ENCODE assay signal across 18 cellular contexts in the genomic region with DNA sequence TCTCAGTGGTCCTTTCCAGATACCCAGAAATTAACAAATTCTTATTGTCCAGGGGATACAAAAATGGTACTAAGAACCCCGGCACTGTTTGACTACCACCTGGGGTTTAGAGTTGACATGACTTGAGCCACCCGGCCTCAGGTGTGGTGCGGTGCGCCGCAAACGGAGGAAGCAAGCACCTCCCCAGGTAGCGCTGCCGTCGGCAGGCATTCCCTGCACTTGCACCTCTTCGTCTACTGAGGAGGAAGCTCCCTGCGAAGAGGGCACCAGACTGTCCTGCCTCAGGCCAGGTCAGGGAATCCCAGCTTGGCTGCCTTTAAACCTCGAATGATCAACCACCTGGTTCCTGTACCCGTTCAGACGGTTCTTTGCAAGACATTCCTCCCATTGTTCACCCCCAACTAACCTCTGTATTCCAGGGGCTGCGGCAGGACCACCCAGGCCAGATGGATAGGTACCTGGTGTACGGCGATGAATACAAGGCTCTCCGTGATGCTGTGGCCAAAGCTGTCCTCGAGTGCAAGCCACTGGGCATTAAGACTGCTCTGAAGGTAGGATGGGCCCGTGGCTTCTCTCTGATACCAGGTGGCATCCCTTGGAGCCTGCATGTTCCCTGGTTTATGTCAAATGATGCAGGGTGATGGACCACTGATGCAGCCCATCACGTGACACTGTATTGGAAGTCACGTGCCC. TPM values are rescaled to one million over a fixed set of nuclear protein-coding genes. Genes with fewer than 3 reads are reported as not detected.
DNase-seq lines count a peak whose midpoint lies in the region; ATAC-seq, FAIRE-seq and TF ChIP-seq lines count a peak whose summit lies in the region.
"Had no signal": no experiment of that assay in that cellular context is flagged by ENCODE, and none has a peak within 500 bp of the region (broad histone marks: within the 10 kb centered on the region; RNA-seq: fewer than 3 reads in every experiment).

No MANE protein-coding gene starts in this region.

- H3K56ac ChIP-seq in H1 (replicated peaks; ENCODE audit: insufficient read length, low read depth, low read length): no peak overlapping the region

- no peak overlapping the region for H2BK5ac ChIP-seq in H1 (ENCODE audit: low read depth, low read length)

- H2BK15ac ChIP-seq in H1 (ENCODE audit: low read length): no peak overlapping the region

- no peaks in the 10 kb centered on the region for H3K27me3 Mint-ChIP-seq in activated T-cell treated with anti-CD3 and anti-CD28 coated beads, Interleukin-2, amount 50 U/mL, for 24 hours
- H3K27me3 Mint-ChIP-seq in activated T-cell treated with anti-CD3 and anti-CD28 coated beads, Interleukin-2, amount 50 U/mL, for 4 hours (ENCODE audit: low read depth): no peaks in the 10 kb centered on the region
- H3K27me3 Mint-ChIP-seq in T-helper 17 cell: no peaks in the 10 kb centered on the region

- POLR2A ChIA-PET in H1 (lab: Charles Lee; ENCODE audit: partially characterized antibody): no interaction called here

- no peak overlapping the region for H3K18ac ChIP-seq in H1 (ENCODE audit: extremely low read depth, low read length)

- H3K4me1 Mint-ChIP-seq in activated T-cell treated with anti-CD3 and anti-CD28 coated beads, Interleukin-2, amount 50 U/mL, for 24 hours (ENCODE audit: low read depth): no peaks in the 10 kb centered on the region
- no peaks in the 10 kb centered on the region for H3K4me1 Mint-ChIP-seq in activated T-cell treated with anti-CD3 and anti-CD28 coated beads, Interleukin-2, amount 50 U/mL, for 4 hours (ENCODE audit: low read depth)
- H3K4me1 Mint-ChIP-seq in T-helper 17 cell: peaks cover 2% of the 10 kb centered on the region
- H3K4me1 Mint-ChIP-seq: CD14-positive monocyte had no signal

- intact Hi-C loops in sigmoid colon (cut with DNase I): no loop called here

- TF ChIP-seq EP300 in H1 (IDR thresholded peaks at IDR 0.05; ENCODE audit: borderline replicate concordance in 1 of 2, low read depth in 2 of 2, low read length in 2 of 2) (no peak), sigmoid colon (IDR thresholded peaks at IDR 0.05) (no peak)

- no peaks in the 10 kb centered on the region for H3K9me3 ChIP-seq in T-helper 17 cell (ENCODE audit: control insufficient read depth, low read length, poor library complexity, severe bottlenecking)
- no peaks in the 10 kb centered on the region for H3K9me3 ChIP-seq in H1 (ENCODE audit: insufficient read depth in 2 of 2, low read depth in 1 of 2, low read length in 1 of 2)
- H3K9me3 ChIP-seq in sigmoid colon: no peaks in the 10 kb centered on the region
- H3K9me3 ChIP-seq: A549 had no signal

- H3K36me3 ChIP-seq in H1 (ENCODE audit: control insufficient read depth in 2 of 4, insufficient read depth in 4 of 4, low read length in 3 of 4): peaks cover 10 to 75% (median 38%) of the 10 kb centered on the region in 4 experiments
- peaks cover 33 to 100% (median 81%) of the 10 kb centered on the region in 4 donors for H3K36me3 ChIP-seq in sigmoid colon

- no peak overlapping the region for H3K9ac ChIP-seq in H1 (replicated peaks in 1 of 4; ENCODE audit: extremely low read depth in 1 of 4, low read depth in 3 of 4, low read length in 3 of 4)

- peak overlapping the region; percentile 78 for H3K27ac Mint-ChIP-seq in activated T-cell treated with anti-CD3 and anti-CD28 coated beads, Interleukin-2, amount 50 U/mL, for 24 hours
- peak overlapping the region; percentile 32 for H3K27ac Mint-ChIP-seq in T-helper 17 cell

- H3K27me3 ChIP-seq in H1 (replicated peaks in 1 of 4; ENCODE audit: control insufficient read depth in 3 of 4, extremely low read depth in 1 of 4, insufficient read depth in 3 of 4, low read length in 3 of 4): no peaks in the 10 kb centered on the region
- H3K27me3 ChIP-seq in sigmoid colon: no peaks in the 10 kb centered on the region

- no peaks in the 10 kb centered on the region for H3K79me1 ChIP-seq in H1 (ENCODE audit: low read depth, low read length)

- no peak overlapping the region for H3K23ac ChIP-seq in H1 (ENCODE audit: insufficient read length)

- H2BK120ac ChIP-seq in H1 (replicated peaks; ENCODE audit: low read depth, low read length): no peak overlapping the region

- TF ChIP-seq CTCF in H1 (IDR thresholded peaks at IDR 0.05; ENCODE audit: control extremely low read depth in 1 of 3, insufficient read depth in 1 of 3, low read depth in 1 of 3, low read length in 3 of 3): no peak
- no peak for TF ChIP-seq CTCF in sigmoid colon (IDR thresholded peaks at IDR 0.05)

- H3K4me1 ChIP-seq in H1 (replicated peaks in 1 of 4; ENCODE audit: control insufficient read depth in 3 of 4, insufficient read depth in 4 of 4, low read length in 3 of 4) (peaks cover 0 to 4% (median 0%) of the 10 kb centered on the region in 4 experiments; a peak in 3 of 7 replicates), sigmoid colon (no peaks in the 10 kb centered on the region)
- H3K4me1 ChIP-seq: A549 had no signal

- no peak overlapping the region for H2AK5ac ChIP-seq in H1 (ENCODE audit: low read depth, low read length)

- H3K36me3 Mint-ChIP-seq in activated T-cell treated with anti-CD3 and anti-CD28 coated beads, Interleukin-2, amount 50 U/mL, for 24 hours (ENCODE audit: low read depth): peaks cover 97% of the 10 kb centered on the region
- H3K36me3 Mint-ChIP-seq in activated T-cell treated with anti-CD3 and anti-CD28 coated beads, Interleukin-2, amount 50 U/mL, for 4 hours (ENCODE audit: insufficient read depth): peaks cover 56% of the 10 kb centered on the region
- H3K36me3 Mint-ChIP-seq in T-helper 17 cell (ENCODE audit: low read depth): peaks cover 10% of the 10 kb centered on the region

- H4K8ac ChIP-seq in H1 (ENCODE audit: extremely low read depth, insufficient read depth, low read length): no peak overlapping the region

- no peak overlapping the region for H2AFZ ChIP-seq in H1 (ENCODE audit: low read length)

- CTCF ChIA-PET in H1 (lab: Charles Lee; ENCODE audit: partially characterized antibody): interaction anchor here (5.5 kb wide), 1 partner anchor 12 kb away, joined by 53 read pairs; no protein-coding TSS in a partner anchor

- no peaks in the 10 kb centered on the region for H3K79me2 ChIP-seq in H1 (ENCODE audit: control insufficient read depth in 1 of 2, insufficient read depth in 2 of 2, low read length in 2 of 2)

- H2BK20ac ChIP-seq in H1 (ENCODE audit: low read length): no peak overlapping the region

- no peak overlapping the region for H3K4ac ChIP-seq in H1 (replicated peaks; ENCODE audit: insufficient read length, low read depth, low read length)

- H4K20me1 ChIP-seq in H1 (replicated peaks in 1 of 2; ENCODE audit: control insufficient read depth in 1 of 2, insufficient read depth in 2 of 2, low read length in 2 of 2): peaks cover 1 to 2% of the 10 kb centered on the region in 2 experiments

- DNase-seq in activated T-cell treated with anti-CD3 and anti-CD28 coated beads, Interleukin-2, amount 50 U/mL, for 24 hours: no peak
- DNase-seq in activated T-cell treated with anti-CD3 and anti-CD28 coated beads, Interleukin-2, amount 50 U/mL, for 4 hours: no peak
- DNase-seq in T-helper 17 cell: no peak
- DNase-seq in H1 (ENCODE audit: low read depth in 1 of 2, low spot score in 2 of 2): no peak
- peak; percentile 30 for DNase-seq in sigmoid colon
- no peak for DNase-seq in AG08396 (ENCODE audit: low spot score)
- no peak for DNase-seq in GOT3 (lab: John Stamatoyannopoulos, UW)
- DNase-seq: AML-193, DMS 273 treated with DMSO at 0.1 percent for 48 hours, GDM1, HCEC 1CT, NCI-H1417 treated with DMSO at 0.1 percent for 48 hours, NCI-H1930, NCI-H526 treated with DMSO at 0.1 percent for 48 hours had no signal

- H3K27ac ChIP-seq in H1 (ENCODE audit: low read depth, low read length) (no peak overlapping the region), sigmoid colon (no peak overlapping the region)
- H3K27ac ChIP-seq: A549 had no signal

- 95% methylated on average over 22 of the region's 22 CpGs; no CpG with 5 or more reads in 1 of the 2 experiments for WGBS in H1 (ENCODE audit: extremely low coverage in 1 of 2, insufficient coverage in 1 of 2, insufficient read length in 1 of 2, insufficient replicate concordance in 2 of 2, low coverage in 1 of 2, low lambda C conversion rate in 2 of 2, missing lambda C conversion rate in 1 of 2), 2 experiments
- 94 to 95% methylated on average over 22 of the region's 22 CpGs for whole genome bisulfite sequencing in sigmoid colon, 2 donors

- no peaks in the 10 kb centered on the region for H3K23me2 ChIP-seq in H1 (ENCODE audit: low read depth, low read length)

- TF ChIP-seq POLR2A in H1 (IDR thresholded peaks at IDR 0.05; ENCODE audit: control extremely low read depth in 1 of 2, low read depth in 2 of 2, low read length in 2 of 2): no peak
- no peak for TF ChIP-seq POLR2A in sigmoid colon (IDR thresholded peaks at IDR 0.05)

- no peak for FAIRE-seq in H1 (lab: Jason Lieb, UNC)
- FAIRE-seq: A549, GM12878 had no signal

- H4K91ac ChIP-seq in H1 (replicated peaks; ENCODE audit: insufficient read length, low read length): peak overlapping the region; percentile 40

- H2BK12ac ChIP-seq in H1 (ENCODE audit: low read depth, low read length): no peak overlapping the region

- H4K5ac ChIP-seq in H1 (ENCODE audit: insufficient read length, low read depth, low read length): no peak overlapping the region

- H3K14ac ChIP-seq in H1 (ENCODE audit: insufficient read length): no peak overlapping the region

- H3K4me3 ChIP-seq in H1 (ENCODE audit: extremely low read depth in 1 of 4, insufficient read depth in 2 of 4, low read depth in 3 of 4, low read length in 4 of 4) (no peak overlapping the region), sigmoid colon (no peak overlapping the region)
- H3K4me3 ChIP-seq: A549, GM12878 had no signal

- H3K4me3 Mint-ChIP-seq in activated T-cell treated with anti-CD3 and anti-CD28 coated beads, Interleukin-2, amount 50 U/mL, for 24 hours: no peak overlapping the region
- H3K4me3 Mint-ChIP-seq in activated T-cell treated with anti-CD3 and anti-CD28 coated beads, Interleukin-2, amount 50 U/mL, for 4 hours: no peak overlapping the region
- no peak overlapping the region for H3K4me3 Mint-ChIP-seq in T-helper 17 cell
- H3K4me3 Mint-ChIP-seq: CD14-positive monocyte had no signal

- H3K9me3 Mint-ChIP-seq in activated T-cell treated with anti-CD3 and anti-CD28 coated beads, Interleukin-2, amount 50 U/mL, for 24 hours: no peaks in the 10 kb centered on the region
- no peaks in the 10 kb centered on the region for H3K9me3 Mint-ChIP-seq in activated T-cell treated with anti-CD3 and anti-CD28 coated beads, Interleukin-2, amount 50 U/mL, for 4 hours
- H3K9me3 Mint-ChIP-seq: CD14-positive monocyte had no signal

- ATAC-seq in activated T-cell treated with anti-CD3 and anti-CD28 coated beads, Interleukin-2, amount 50 U/mL, for 4 hours: no peak
- ATAC-seq in T-helper 17 cell: no peak
- no peak for ATAC-seq in HG03469 (IDR thresholded peaks at IDR 0.05; ENCODE audit: unreplicated experiment)
- ATAC-seq: A549, GM12878 had no signal

- no peak for TF ChIP-seq RAD21 in H1 (IDR thresholded peaks at IDR 0.05 in 1 of 2, conservative IDR thresholded peaks at IDR 0.05 in 1 of 2; ENCODE audit: low read depth in 2 of 2, low read length in 2 of 2)

- no peak overlapping the region for H3K4me2 ChIP-seq in H1 (ENCODE audit: insufficient read depth in 1 of 2, low read depth in 2 of 2, low read length in 2 of 2)
- H3K4me2 ChIP-seq: A549 had no signal

RNA-seq across cellular contexts. Expression of a gene that starts 40.8 kb away (rescaled TPM):
- total RNA-seq in activated T-cell treated with anti-CD3 and anti-CD28 coated beads, Interleukin-2, amount 50 U/mL, for 4 hours: 10 to 100 TPM; 11.2 to 12.9 (median 12.4) TPM
- total RNA-seq in T-helper 17 cell (10 to 100 TPM; 14.1 to 24.5 TPM), sigmoid colon (10 to 100 TPM in 3 of 4 donors, 1 to 10 TPM in 1; 9.5 to 23.5 (median 16.7) TPM)
- total RNA-seq in H1 (2021; fragmentation: NEBNext Ultra II Directional; extraction: Animal tissue kit (Norgen Biotek cat#: 25700)): 10.5 and 10.6 TPM in 2 replicates
- polyA plus RNA-seq in H1 (2011; rRNA removed) (13.3 and 19.4 TPM in 2 replicates), sigmoid colon (10 to 100 TPM; 14.1 to 18.6 (median 17.4) TPM)
- 17.2 TPM for polyA plus RNA-seq in H1 (2011; cell fraction: cytosol; rRNA removed)
- 39.0 TPM for polyA plus RNA-seq in H1 (2011; cell fraction: nucleus; rRNA removed)
- polyA plus RNA-seq in H1 (2012, experiment 1 of 2): 12.9 to 17.5 TPM (median 15.4 TPM) in 4 replicates
- polyA plus RNA-seq in H1 (2012, experiment 2 of 2): 12.5 TPM
- polyA plus RNA-seq in H1 (2013, experiment 1 of 2): 10.3 TPM
- polyA plus RNA-seq in H1 (2013, experiment 2 of 2): 8.8 TPM
- polyA minus RNA-seq in H1 (2011; rRNA and poly(A)+ RNA removed): 9.3 and 10.1 TPM in 2 replicates
- 9.8 TPM for polyA minus RNA-seq in H1 (2011; cell fraction: cytosol; rRNA and poly(A)+ RNA removed)
- 13.9 TPM for polyA minus RNA-seq in H1 (2011; cell fraction: nucleus; rRNA and poly(A)+ RNA removed)
